ENCODE assay signal across 1 cellular context in the genomic region with DNA sequence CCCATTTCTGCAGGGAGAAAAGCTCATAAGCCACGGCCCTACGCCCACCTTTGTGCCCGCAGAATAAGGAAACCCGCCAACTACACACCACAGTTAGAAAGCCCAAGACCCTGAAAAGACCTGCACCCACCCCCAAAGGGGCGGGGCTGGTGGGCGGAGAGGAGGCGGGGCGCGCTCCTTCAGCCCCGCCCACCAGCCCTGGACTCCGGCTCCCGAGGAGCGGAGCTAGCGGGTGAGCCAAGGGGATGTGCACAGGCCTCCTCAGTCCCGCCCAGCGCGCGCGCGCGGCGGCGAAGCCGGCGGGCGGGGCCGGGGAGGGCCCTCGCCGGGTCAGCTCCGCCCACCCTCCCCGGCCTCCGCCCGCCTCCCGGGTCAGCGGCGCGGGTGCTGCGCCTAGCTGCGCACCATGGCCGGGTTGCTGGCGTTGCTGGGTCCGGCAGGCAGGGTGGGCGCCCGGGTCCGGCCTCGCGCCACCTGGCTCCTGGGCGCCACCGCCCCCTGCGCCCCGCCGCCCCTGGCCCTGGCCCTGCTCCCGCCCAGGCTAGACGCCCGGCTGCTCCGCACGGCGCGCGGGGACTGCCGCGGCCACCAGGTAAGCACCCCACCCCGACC.
A peak's percentile ranks its signal among the peaks of the same experiment; 100 is the strongest.
TF ChIP-seq lines count a peak whose summit lies in the region.

A gene with protein sequence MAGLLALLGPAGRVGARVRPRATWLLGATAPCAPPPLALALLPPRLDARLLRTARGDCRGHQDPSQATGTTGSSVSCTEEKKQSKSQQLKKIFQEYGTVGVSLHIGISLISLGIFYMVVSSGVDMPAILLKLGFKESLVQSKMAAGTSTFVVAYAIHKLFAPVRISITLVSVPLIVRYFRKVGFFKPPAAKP (plus strand): TSS at position 375 of the 612 bp plus-strand sequence. CDS start 32 bp downstream, at position 407.

TF ChIP-seq in HepG2, 621 proteins besides CTCF, POLR2A, EP300 and RAD21 (continued from another document):
- TF ChIP-seq, protein P1, sequence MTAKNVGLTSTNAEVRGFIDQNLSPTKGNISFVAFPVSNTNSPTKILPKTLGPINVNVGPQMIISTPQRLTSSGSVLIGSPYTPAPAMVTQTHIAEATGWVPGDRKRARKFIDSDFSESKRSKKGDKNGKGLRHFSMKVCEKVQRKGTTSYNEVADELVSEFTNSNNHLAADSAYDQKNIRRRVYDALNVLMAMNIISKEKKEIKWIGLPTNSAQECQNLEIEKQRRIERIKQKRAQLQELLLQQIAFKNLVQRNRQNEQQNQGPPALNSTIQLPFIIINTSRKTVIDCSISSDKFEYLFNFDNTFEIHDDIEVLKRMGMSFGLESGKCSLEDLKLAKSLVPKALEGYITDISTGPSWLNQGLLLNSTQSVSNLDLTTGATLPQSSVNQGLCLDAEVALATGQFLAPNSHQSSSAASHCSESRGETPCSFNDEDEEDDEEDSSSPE (CRISPR knock-in tag; IDR thresholded peaks at IDR 0.05): peak; percentile 58; the same call in 1 of the 2 replicates
- TF ChIP-seq ZMYM4 (CRISPR knock-in tag; IDR thresholded peaks at IDR 0.05) (peak; percentile 11; the same call in 1 of the 2 replicates), PHF5A (CRISPR knock-in tag; IDR thresholded peaks at IDR 0.05; ENCODE audit: low read depth, unreplicated experiment) (no peak), ZBTB38 (CRISPR knock-in tag; IDR thresholded peaks at IDR 0.05) (0 out of 2 replicates have a peak, but pooled peaks have one; percentile 27), ZNF556 (CRISPR knock-in tag; IDR thresholded peaks at IDR 0.05; ENCODE audit: borderline replicate concordance) (no peak), ZFX (CRISPR knock-in tag; IDR thresholded peaks at IDR 0.05; ENCODE audit: low read depth) (no peak; the same call in 1 of the 2 replicates), ZNF468 (CRISPR knock-in tag; IDR thresholded peaks at IDR 0.05) (no peak), KAT7 (CRISPR knock-in tag; IDR thresholded peaks at IDR 0.05; ENCODE audit: borderline replicate concordance) (no peak), FOXK1 (CRISPR knock-in tag; IDR thresholded peaks at IDR 0.05; ENCODE audit: borderline replicate concordance, low read depth) (no peak), HES4 (CRISPR knock-in tag; IDR thresholded peaks at IDR 0.05; ENCODE audit: borderline replicate concordance) (no peak), ZNF546 (CRISPR knock-in tag; conservative IDR thresholded peaks at IDR 0.05) (no peak), BCL6 (CRISPR knock-in tag; IDR thresholded peaks at IDR 0.05) (peak; percentile 38; the same call in 1 of the 2 replicates), SRF (IDR thresholded peaks at IDR 0.05; ENCODE audit: low read depth, low read length) (no peak), KLF11 (CRISPR knock-in tag; IDR thresholded peaks at IDR 0.05) (no peak), ZNF747 (CRISPR knock-in tag; IDR thresholded peaks at IDR 0.05; ENCODE audit: borderline replicate concordance) (no peak), SSRP1 (CRISPR knock-in tag; IDR thresholded peaks at IDR 0.05) (no peak), JDP2 (CRISPR knock-in tag; IDR thresholded peaks at IDR 0.05; ENCODE audit: borderline replicate concordance) (no peak), ZFP90 (CRISPR knock-in tag; IDR thresholded peaks at IDR 0.05; ENCODE audit: borderline replicate concordance) (no peak), THAP11 (CRISPR knock-in tag; IDR thresholded peaks at IDR 0.05) (no peak; the same call in 1 of the 2 replicates), MIXL1 (CRISPR knock-in tag; IDR thresholded peaks at IDR 0.05) (no peak), JUN (CRISPR knock-in tag; IDR thresholded peaks at IDR 0.05) (no peak), MED13 (CRISPR knock-in tag; IDR thresholded peaks at IDR 0.05) (no peak), ZNF841 (CRISPR knock-in tag; IDR thresholded peaks at IDR 0.05; ENCODE audit: borderline replicate concordance) (no peak), ZKSCAN5 (CRISPR knock-in tag; IDR thresholded peaks at IDR 0.05) (no peak), ZSCAN12 (CRISPR knock-in tag; IDR thresholded peaks at IDR 0.05) (no peak), ZSCAN20 (CRISPR knock-in tag; IDR thresholded peaks at IDR 0.05; ENCODE audit: borderline replicate concordance) (no peak), HDAC2 (CRISPR knock-in tag; IDR thresholded peaks at IDR 0.05) (no peak), ZNF776 (CRISPR knock-in tag; IDR thresholded peaks at IDR 0.05) (no peak; the same call in 1 of the 2 replicates), MAFF (IDR thresholded peaks at IDR 0.05; ENCODE audit: low read depth, low read length) (no peak), FOSL2 (CRISPR knock-in tag; IDR thresholded peaks at IDR 0.05) (no peak), ZSCAN25 (CRISPR knock-in tag; IDR thresholded peaks at IDR 0.05) (no peak), NR1H2 (CRISPR knock-in tag; IDR thresholded peaks at IDR 0.05; ENCODE audit: borderline replicate concordance, low read depth) (no peak), ZKSCAN1 (IDR thresholded peaks at IDR 0.05; ENCODE audit: low read length) (no peak), PAX8 (CRISPR knock-in tag; IDR thresholded peaks at IDR 0.05; ENCODE audit: borderline replicate concordance) (peak; percentile 34; the same call in 1 of the 2 replicates), XBP1 (CRISPR knock-in tag; IDR thresholded peaks at IDR 0.05) (no peak), JARID2 (CRISPR knock-in tag; IDR thresholded peaks at IDR 0.05; ENCODE audit: insufficient replicate concordance) (no peak), IRF2 (CRISPR knock-in tag; IDR thresholded peaks at IDR 0.05) (no peak), CEBPG (CRISPR knock-in tag; IDR thresholded peaks at IDR 0.05) (no peak), ZFP62 (CRISPR knock-in tag; IDR thresholded peaks at IDR 0.05) (no peak), ZBTB20 (CRISPR knock-in tag; IDR thresholded peaks at IDR 0.05; ENCODE audit: borderline replicate concordance, low read depth) (no peak), TOPORS (CRISPR knock-in tag; IDR thresholded peaks at IDR 0.05) (no peak)
- TF ChIP-seq, protein P2, sequence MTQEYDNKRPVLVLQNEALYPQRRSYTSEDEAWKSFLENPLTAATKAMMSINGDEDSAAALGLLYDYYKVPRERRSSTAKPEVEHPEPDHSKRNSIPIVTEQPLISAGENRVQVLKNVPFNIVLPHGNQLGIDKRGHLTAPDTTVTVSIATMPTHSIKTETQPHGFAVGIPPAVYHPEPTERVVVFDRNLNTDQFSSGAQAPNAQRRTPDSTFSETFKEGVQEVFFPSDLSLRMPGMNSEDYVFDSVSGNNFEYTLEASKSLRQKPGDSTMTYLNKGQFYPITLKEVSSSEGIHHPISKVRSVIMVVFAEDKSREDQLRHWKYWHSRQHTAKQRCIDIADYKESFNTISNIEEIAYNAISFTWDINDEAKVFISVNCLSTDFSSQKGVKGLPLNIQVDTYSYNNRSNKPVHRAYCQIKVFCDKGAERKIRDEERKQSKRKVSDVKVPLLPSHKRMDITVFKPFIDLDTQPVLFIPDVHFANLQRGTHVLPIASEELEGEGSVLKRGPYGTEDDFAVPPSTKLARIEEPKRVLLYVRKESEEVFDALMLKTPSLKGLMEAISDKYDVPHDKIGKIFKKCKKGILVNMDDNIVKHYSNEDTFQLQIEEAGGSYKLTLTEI (CRISPR knock-in tag; conservative IDR thresholded peaks at IDR 0.05): no peak
- TF ChIP-seq, protein P3, sequence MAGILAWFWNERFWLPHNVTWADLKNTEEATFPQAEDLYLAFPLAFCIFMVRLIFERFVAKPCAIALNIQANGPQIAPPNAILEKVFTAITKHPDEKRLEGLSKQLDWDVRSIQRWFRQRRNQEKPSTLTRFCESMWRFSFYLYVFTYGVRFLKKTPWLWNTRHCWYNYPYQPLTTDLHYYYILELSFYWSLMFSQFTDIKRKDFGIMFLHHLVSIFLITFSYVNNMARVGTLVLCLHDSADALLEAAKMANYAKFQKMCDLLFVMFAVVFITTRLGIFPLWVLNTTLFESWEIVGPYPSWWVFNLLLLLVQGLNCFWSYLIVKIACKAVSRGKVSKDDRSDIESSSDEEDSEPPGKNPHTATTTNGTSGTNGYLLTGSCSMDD (CRISPR knock-in tag; IDR thresholded peaks at IDR 0.05): no peak
- TF ChIP-seq, protein P4, sequence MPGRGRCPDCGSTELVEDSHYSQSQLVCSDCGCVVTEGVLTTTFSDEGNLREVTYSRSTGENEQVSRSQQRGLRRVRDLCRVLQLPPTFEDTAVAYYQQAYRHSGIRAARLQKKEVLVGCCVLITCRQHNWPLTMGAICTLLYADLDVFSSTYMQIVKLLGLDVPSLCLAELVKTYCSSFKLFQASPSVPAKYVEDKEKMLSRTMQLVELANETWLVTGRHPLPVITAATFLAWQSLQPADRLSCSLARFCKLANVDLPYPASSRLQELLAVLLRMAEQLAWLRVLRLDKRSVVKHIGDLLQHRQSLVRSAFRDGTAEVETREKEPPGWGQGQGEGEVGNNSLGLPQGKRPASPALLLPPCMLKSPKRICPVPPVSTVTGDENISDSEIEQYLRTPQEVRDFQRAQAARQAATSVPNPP (CRISPR knock-in tag; IDR thresholded peaks at IDR 0.05): no peak
- TF ChIP-seq, protein P5, sequence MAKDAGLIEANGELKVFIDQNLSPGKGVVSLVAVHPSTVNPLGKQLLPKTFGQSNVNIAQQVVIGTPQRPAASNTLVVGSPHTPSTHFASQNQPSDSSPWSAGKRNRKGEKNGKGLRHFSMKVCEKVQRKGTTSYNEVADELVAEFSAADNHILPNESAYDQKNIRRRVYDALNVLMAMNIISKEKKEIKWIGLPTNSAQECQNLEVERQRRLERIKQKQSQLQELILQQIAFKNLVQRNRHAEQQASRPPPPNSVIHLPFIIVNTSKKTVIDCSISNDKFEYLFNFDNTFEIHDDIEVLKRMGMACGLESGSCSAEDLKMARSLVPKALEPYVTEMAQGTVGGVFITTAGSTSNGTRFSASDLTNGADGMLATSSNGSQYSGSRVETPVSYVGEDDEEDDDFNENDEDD (CRISPR knock-in tag; IDR thresholded peaks at IDR 0.05; ENCODE audit: borderline replicate concordance): peak; percentile 15; the same call in 1 of the 2 replicates
- TF ChIP-seq, protein P6, sequence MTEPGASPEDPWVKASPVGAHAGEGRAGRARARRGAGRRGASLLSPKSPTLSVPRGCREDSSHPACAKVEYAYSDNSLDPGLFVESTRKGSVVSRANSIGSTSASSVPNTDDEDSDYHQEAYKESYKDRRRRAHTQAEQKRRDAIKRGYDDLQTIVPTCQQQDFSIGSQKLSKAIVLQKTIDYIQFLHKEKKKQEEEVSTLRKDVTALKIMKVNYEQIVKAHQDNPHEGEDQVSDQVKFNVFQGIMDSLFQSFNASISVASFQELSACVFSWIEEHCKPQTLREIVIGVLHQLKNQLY (CRISPR knock-in tag; IDR thresholded peaks at IDR 0.05): no peak
- TF ChIP-seq, protein P7, sequence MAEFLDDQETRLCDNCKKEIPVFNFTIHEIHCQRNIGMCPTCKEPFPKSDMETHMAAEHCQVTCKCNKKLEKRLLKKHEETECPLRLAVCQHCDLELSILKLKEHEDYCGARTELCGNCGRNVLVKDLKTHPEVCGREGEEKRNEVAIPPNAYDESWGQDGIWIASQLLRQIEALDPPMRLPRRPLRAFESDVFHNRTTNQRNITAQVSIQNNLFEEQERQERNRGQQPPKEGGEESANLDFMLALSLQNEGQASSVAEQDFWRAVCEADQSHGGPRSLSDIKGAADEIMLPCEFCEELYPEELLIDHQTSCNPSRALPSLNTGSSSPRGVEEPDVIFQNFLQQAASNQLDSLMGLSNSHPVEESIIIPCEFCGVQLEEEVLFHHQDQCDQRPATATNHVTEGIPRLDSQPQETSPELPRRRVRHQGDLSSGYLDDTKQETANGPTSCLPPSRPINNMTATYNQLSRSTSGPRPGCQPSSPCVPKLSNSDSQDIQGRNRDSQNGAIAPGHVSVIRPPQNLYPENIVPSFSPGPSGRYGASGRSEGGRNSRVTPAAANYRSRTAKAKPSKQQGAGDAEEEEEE (CRISPR knock-in tag; IDR thresholded peaks at IDR 0.05; ENCODE audit: borderline replicate concordance): no peak
